ENCODE assay signal across 26 cellular contexts in the genomic region with DNA sequence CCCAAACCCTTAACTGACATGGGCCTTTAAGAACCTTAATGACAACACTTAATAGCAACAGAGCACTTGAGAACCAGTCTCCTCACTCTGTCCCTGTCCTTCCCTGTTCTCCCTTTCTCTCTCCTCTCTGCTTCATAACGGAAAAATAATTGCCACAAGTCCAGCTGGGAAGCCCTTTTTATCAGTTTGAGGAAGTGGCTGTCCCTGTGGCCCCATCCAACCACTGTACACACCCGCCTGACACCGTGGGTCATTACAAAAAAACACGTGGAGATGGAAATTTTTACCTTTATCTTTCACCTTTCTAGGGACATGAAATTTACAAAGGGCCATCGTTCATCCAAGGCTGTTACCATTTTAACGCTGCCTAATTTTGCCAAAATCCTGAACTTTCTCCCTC. TPM values are rescaled to one million over a fixed set of nuclear protein-coding genes. Genes with fewer than 3 reads are reported as not detected.
"Had no signal": no experiment of that assay in that cellular context is flagged by ENCODE, and none has a peak within 500 bp of the region (broad histone marks: within the 10 kb centered on the region; RNA-seq: fewer than 3 reads in every experiment).

No MANE protein-coding gene starts in this region.

- H3K27ac Mint-ChIP-seq: activated CD4-positive, alpha-beta T cell treated with anti-CD3 and anti-CD28 coated beads for 36 hours; activated T-helper 1 cell treated with anti-CD3 and anti-CD28 coated beads, Interleukin-12 subunit alpha, Interleukin-12 subunit beta, Interleukin-2, Interleukin-4 antibody, amounts not matched to agents 30 ng/mL and 10 ng/mL and 1 ng/mL, durations not matched to agents 14 hours and 24 hours and 36 hours; dendritic cell treated with granulocyte-macrophage colony-stimulating factor and Interleukin-4, amounts not matched to agents 40 ng/mL and 50 ng/mL, for 4 days; T-helper 2 cell treated with Interferon-gamma antibody and Interleukin-4, amounts not matched to agents 5 μg/mL and 100 μg/mL, for 36 hours; WTC11 had no signal

- H3K9me3 ChIP-seq: adrenal gland had no signal

- H3K4me1 Mint-ChIP-seq: WTC11 had no signal

- H3K27ac ChIP-seq: hepatocyte had no signal

- H3K79me2 ChIP-seq: hepatocyte had no signal

- H3K27me3 ChIP-seq: adrenal gland, esophagus squamous epithelium, hepatocyte, right atrium auricular region had no signal

- H2AFZ ChIP-seq: hepatocyte had no signal

- ATAC-seq: activated CD4-positive, alpha-beta T cell treated with anti-CD3 and anti-CD28 coated beads for 36 hours; activated naive CD4-positive, alpha-beta T cell treated with anti-CD3 and anti-CD28 coated beads, Interleukin-2, amount 50 U/mL, for 72 hours; left cardiac atrium; naive thymus-derived CD8-positive, alpha-beta T cell; WTC11 had no signal

- H3K4me2 ChIP-seq: hepatocyte had no signal

- FAIRE-seq: islet of Langerhans had no signal

- H3K4me3 Mint-ChIP-seq: activated CD4-positive, alpha-beta T cell treated with anti-CD3 and anti-CD28 coated beads for 36 hours; activated T-helper 1 cell treated with anti-CD3 and anti-CD28 coated beads, Interleukin-12 subunit alpha, Interleukin-12 subunit beta, Interleukin-2, Interleukin-4 antibody, amounts not matched to agents 30 ng/mL and 10 ng/mL and 1 ng/mL, durations not matched to agents 14 hours and 24 hours and 36 hours; dendritic cell treated with granulocyte-macrophage colony-stimulating factor and Interleukin-4, amounts not matched to agents 40 ng/mL and 50 ng/mL, for 4 days; T-helper 2 cell treated with Interferon-gamma antibody and Interleukin-4, amounts not matched to agents 5 μg/mL and 100 μg/mL, for 36 hours; WTC11 had no signal

- H3K4me3 ChIP-seq: adrenal gland, esophagus squamous epithelium, hepatocyte, right atrium auricular region had no signal

- H3K27me3 Mint-ChIP-seq: activated CD4-positive, alpha-beta T cell treated with anti-CD3 and anti-CD28 coated beads for 36 hours; dendritic cell treated with granulocyte-macrophage colony-stimulating factor and Interleukin-4, amounts not matched to agents 40 ng/mL and 50 ng/mL, for 4 days; naive thymus-derived CD8-positive, alpha-beta T cell had no signal

- DNase-seq: activated CD4-positive, alpha-beta T cell treated with anti-CD3 and anti-CD28 coated beads for 36 hours; activated CD4-positive, alpha-beta T cell treated with anti-CD3 and anti-CD28 coated beads, Interleukin-2, amount 50 U/mL, for 48 hours; activated gamma-delta T cell treated with Interleukin-2 at 50 U/mL for 16 hours; activated T-cell treated with anti-CD3 and anti-CD28 coated beads for 4 hours; effector CD8-positive, alpha-beta T cell; esophagus squamous epithelium; left cardiac atrium; mesenchymal stem cell; naive thymus-derived CD8-positive, alpha-beta T cell; occipital lobe; stimulated activated CD4-positive, alpha-beta T cell treated with anti-CD3 and anti-CD28 coated beads, Interleukin-12 subunit alpha, Interleukin-12 subunit beta, amount 100 ng/mL, for 4 hours; stimulated activated CD4-positive, alpha-beta T cell treated with anti-CD3 and anti-CD28 coated beads, Interleukin-1b, Interleukin-23, amount 100 ng/mL, for 48 hours; stimulated activated CD8-positive, alpha-beta memory T cell treated with anti-CD3 and anti-CD28 coated beads, Interleukin-4, amount 100 ng/mL, for 48 hours; stimulated activated naive CD4-positive, alpha-beta T cell had no signal

RNA-seq across cellular contexts. Expression of a gene that starts 49.9 kb away (rescaled TPM):
- total RNA-seq: activated CD4-positive, alpha-beta T cell treated with anti-CD3 and anti-CD28 coated beads for 36 hours; activated naive CD4-positive, alpha-beta T cell treated with anti-CD3 and anti-CD28 coated beads, Interleukin-2, amount 50 U/mL, for 72 hours; activated T-helper 1 cell treated with anti-CD3 and anti-CD28 coated beads, Interleukin-12 subunit alpha, Interleukin-12 subunit beta, Interleukin-2, Interleukin-4 antibody, amounts not matched to agents 30 ng/mL and 10 ng/mL and 1 ng/mL, durations not matched to agents 14 hours and 24 hours and 36 hours; adrenal gland; chondrocyte; esophagus squamous epithelium; hepatocyte; lower leg skin; naive thymus-derived CD8-positive, alpha-beta T cell; ureter; WTC11 had no signal
- polyA plus RNA-seq: hepatocyte; naive thymus-derived CD8-positive, alpha-beta T cell had no signal
